ENCODE assay signal across 1 cellular context in genomic region chr1:54927475-54928240, GRCh38.
TF ChIP-seq lines count a peak whose summit lies in the region.

No MANE protein-coding gene starts in this region.

TF ChIP-seq in HepG2, 621 proteins besides CTCF, POLR2A, EP300 and RAD21:
- TF ChIP-seq ZHX2 (IDR thresholded peaks at IDR 0.05; ENCODE audit: low read depth) (no peak), ZHX2 (CRISPR knock-in tag; IDR thresholded peaks at IDR 0.05; ENCODE audit: borderline replicate concordance) (no peak), ZNF232 (CRISPR knock-in tag; IDR thresholded peaks at IDR 0.05; ENCODE audit: borderline replicate concordance) (peak; percentile 51; the same call in 1 of the 2 replicates), ZNF749 (CRISPR knock-in tag; IDR thresholded peaks at IDR 0.05; ENCODE audit: borderline replicate concordance) (no peak), CREB1 (IDR thresholded peaks at IDR 0.05) (no peak), CREB1 (CRISPR knock-in tag; IDR thresholded peaks at IDR 0.05) (peak; percentile 15; the same call in 1 of the 2 replicates), ZNF652 (CRISPR knock-in tag; IDR thresholded peaks at IDR 0.05; ENCODE audit: borderline replicate concordance, low read depth) (no peak)
